ENCODE assay signal across 22 cellular contexts in the genomic region with DNA sequence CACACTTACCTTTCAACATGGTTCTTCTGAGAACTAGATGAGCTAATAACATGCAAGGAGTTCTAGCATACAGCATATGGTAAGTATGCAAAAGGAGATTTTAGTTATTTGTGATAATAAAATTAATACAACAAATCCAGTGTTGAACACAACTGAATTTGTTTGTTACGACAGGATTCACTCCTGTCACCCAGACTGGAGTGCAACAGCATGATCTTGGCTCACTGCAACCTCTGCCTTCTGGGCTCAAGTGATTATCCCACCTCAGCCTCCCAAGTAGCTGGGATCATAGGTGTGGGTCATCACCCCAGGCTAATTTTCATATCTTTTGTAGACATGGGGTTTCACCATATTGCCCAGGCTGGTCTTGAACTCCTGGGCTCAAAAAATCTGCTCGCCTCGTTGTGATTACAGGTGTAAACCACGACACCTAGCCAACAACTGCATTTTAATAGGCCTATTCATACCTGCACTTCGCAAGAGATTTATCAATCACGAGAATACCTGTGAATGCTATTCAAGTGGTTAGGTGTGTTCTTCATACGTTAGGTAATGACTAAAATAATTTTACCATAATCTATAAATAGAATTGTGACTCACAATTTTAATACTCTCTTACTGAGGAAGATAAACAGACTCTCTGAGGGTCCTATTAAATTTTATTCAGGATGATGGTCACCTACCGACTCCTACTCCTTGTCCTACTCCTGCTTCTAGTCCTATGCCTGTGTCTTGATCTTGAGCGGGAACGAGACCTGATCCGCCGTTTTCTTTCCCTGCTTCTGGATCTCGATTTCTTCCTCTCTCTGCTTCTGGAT. TPM values are rescaled to one million over a fixed set of nuclear protein-coding genes. Genes with fewer than 3 reads are reported as not detected.
DNase-seq lines count a peak whose midpoint lies in the region; ATAC-seq, FAIRE-seq and TF ChIP-seq lines count a peak whose summit lies in the region.
"Had no signal": no experiment of that assay in that cellular context is flagged by ENCODE, and none has a peak within 500 bp of the region (broad histone marks: within the 10 kb centered on the region; RNA-seq: fewer than 3 reads in every experiment).

No MANE protein-coding gene starts in this region.

- H3K79me2 ChIP-seq in H9 (ENCODE audit: insufficient read depth, low read length) (peaks cover under 1% of the 10 kb centered on the region; the same call in 1 of the 2 replicates), K562 (ENCODE audit: control insufficient read depth, insufficient read depth, low read length) (peaks cover 77% of the 10 kb centered on the region)

- H2BK20ac ChIP-seq in H9 (ENCODE audit: low read depth, low read length, poor library complexity, severe bottlenecking) = no peak overlapping the region

- peaks cover 33% of the 10 kb centered on the region for H3K4me1 Mint-ChIP-seq in activated T-cell treated with anti-CD3 and anti-CD28 coated beads, Interleukin-2, amount 50 U/mL, for 4 hours (ENCODE audit: low read depth)
- H3K4me1 Mint-ChIP-seq in H9 (no peaks in the 10 kb centered on the region), osteocyte (ENCODE audit: unreplicated experiment) (peaks cover 37% of the 10 kb centered on the region)

- H3K27ac ChIP-seq in H9 (ENCODE audit: insufficient read length, low read depth, low read length) (no peak overlapping the region), K562 (ENCODE audit: extremely low read depth, low read depth, low read length) (no peak overlapping the region)
- H3K27ac ChIP-seq: esophagus muscularis mucosa, sigmoid colon, tibial nerve had no signal

- no peak overlapping the region for H2BK12ac ChIP-seq in H9 (ENCODE audit: insufficient read length, low read depth, low read length)

- CTCF ChIA-PET in K562 (lab: Yijun Ruan, JAX; ENCODE audit: low intra/inter-chr PET ratio) = no interaction called here

- H2AFZ ChIP-seq in H9 (ENCODE audit: low read length) (no peak overlapping the region), K562 (ENCODE audit: low read depth, low read length) (no peak overlapping the region)

- peaks cover 59% of the 10 kb centered on the region for H3K36me3 Mint-ChIP-seq in activated T-cell treated with anti-CD3 and anti-CD28 coated beads, Interleukin-2, amount 50 U/mL, for 4 hours (ENCODE audit: insufficient read depth)
- H3K36me3 Mint-ChIP-seq in H9 (ENCODE audit: insufficient read depth in 1 of 3, low read depth in 3 of 3) (peaks cover 75 to 95% (median 94%) of the 10 kb centered on the region in 3 experiments), osteocyte (ENCODE audit: unreplicated experiment) (peaks cover 70% of the 10 kb centered on the region)

- H3K27me3 ChIP-seq in H9 (ENCODE audit: insufficient read depth, low read length) (no peaks in the 10 kb centered on the region), K562 (ENCODE audit: control insufficient read depth in 2 of 2, insufficient read depth in 2 of 2, low read length in 2 of 2) (no peaks in the 10 kb centered on the region)
- H3K27me3 ChIP-seq: esophagus muscularis mucosa, sigmoid colon, tibial nerve had no signal

- H4K91ac ChIP-seq in H9 (ENCODE audit: insufficient read length, low read depth, low read length) = no peak overlapping the region

- TF ChIP-seq RAD21 in K562 (CRISPR knock-in tag; conservative IDR thresholded peaks at IDR 0.05 in 1 of 2, IDR thresholded peaks at IDR 0.05 in 1 of 2) = no peak

- H3K27me3 Mint-ChIP-seq in activated T-cell treated with anti-CD3 and anti-CD28 coated beads, Interleukin-2, amount 50 U/mL, for 4 hours (ENCODE audit: low read depth) = no peaks in the 10 kb centered on the region
- H3K27me3 Mint-ChIP-seq in H9 (ENCODE audit: low read depth) (no peaks in the 10 kb centered on the region; the same call in 1 of the 2 replicates), osteocyte (ENCODE audit: unreplicated experiment) (no peaks in the 10 kb centered on the region)
- H3K27me3 Mint-ChIP-seq: CD4-positive, alpha-beta memory T cell had no signal

- H3K9me3 ChIP-seq in H9 (ENCODE audit: control insufficient read depth, low read depth, low read length) (no peaks in the 10 kb centered on the region), K562 (replicated peaks; ENCODE audit: control insufficient read depth, insufficient read depth, low read depth, low read length) (no peaks in the 10 kb centered on the region)
- H3K9me3 ChIP-seq: esophagus muscularis mucosa, sigmoid colon, tibial nerve had no signal

- BruUV-seq in K562 (replicated peaks; lab: Mats Ljungman, UMichigan) = no TSS peak

- H3K79me1 ChIP-seq in H9 (ENCODE audit: insufficient read depth, low read depth, low read length, poor library complexity, severe bottlenecking) = peaks cover 6% of the 10 kb centered on the region

- no CpG with 5 or more reads among the region's 13 CpGs for WGBS in H9 (ENCODE audit: extremely low coverage, insufficient read length, low lambda C conversion rate)
- 95% methylated on average over 13 of the region's 13 CpGs for WGBS in K562 (ENCODE audit: insufficient coverage, low coverage, missing lambda C conversion rate)

- no peak overlapping the region for H3K4me2 ChIP-seq in H9 (ENCODE audit: insufficient read depth, insufficient read length, low read length)
- H3K4me2 ChIP-seq in K562 (ENCODE audit: insufficient read depth, low read length) = no peak overlapping the region

- H2BK120ac ChIP-seq in H9 (ENCODE audit: low read depth, low read length, poor library complexity, severe bottlenecking) = no peak overlapping the region

- no peak overlapping the region for H3K23ac ChIP-seq in H9 (ENCODE audit: insufficient read length, low read depth, low read length)

- H3K4ac ChIP-seq in H9 (ENCODE audit: low read depth, low read length) = no peak overlapping the region

- H3K4me3 Mint-ChIP-seq in activated T-cell treated with anti-CD3 and anti-CD28 coated beads, Interleukin-2, amount 50 U/mL, for 4 hours = peak overlapping the region; percentile 35
- no peak overlapping the region for H3K4me3 Mint-ChIP-seq in H9
- no peak overlapping the region for H3K4me3 Mint-ChIP-seq in osteocyte (ENCODE audit: unreplicated experiment)
- H3K4me3 Mint-ChIP-seq: CD4-positive, alpha-beta memory T cell; nephron had no signal

- no peak for TF ChIP-seq CTCF in H9 (conservative IDR thresholded peaks at IDR 0.05)
- TF ChIP-seq CTCF in K562 (IDR thresholded peaks at IDR 0.05 in 2 of 3, conservative IDR thresholded peaks at IDR 0.05 in 1 of 3; ENCODE audit: insufficient read depth in 2 of 3, low read depth in 1 of 3, low read length in 3 of 3) = no peak
- no peak for TF ChIP-seq CTCF in osteocyte (IDR thresholded peaks at IDR 0.05)

- H2BK15ac ChIP-seq in H9 (ENCODE audit: low read depth, low read length) = no peak overlapping the region

- H3K14ac ChIP-seq in H9 (ENCODE audit: insufficient read depth, low read length) = no peak overlapping the region

- peak in 1 of 2 donors; percentile 15 for ATAC-seq in activated T-cell treated with anti-CD3 and anti-CD28 coated beads, Interleukin-2, amount 50 U/mL, for 4 hours
- ATAC-seq in K562 = no peak
- ATAC-seq: PC-3 had no signal

- H4K8ac ChIP-seq in H9 (replicated peaks; ENCODE audit: insufficient read length, low read depth, low read length) = no peak overlapping the region

- H4K20me1 ChIP-seq in H9 (ENCODE audit: control insufficient read depth, insufficient read depth, insufficient read length) = no peaks in the 10 kb centered on the region
- H4K20me1 ChIP-seq in K562 (replicated peaks; ENCODE audit: control insufficient read depth, insufficient read depth, low read length) = peaks cover 7% of the 10 kb centered on the region; the same call in 1 of the 2 replicates

- no peaks in the 10 kb centered on the region for H3K23me2 ChIP-seq in H9 (ENCODE audit: insufficient read length, low read depth, low read length, poor library complexity, severe bottlenecking)

- no peak overlapping the region for H3K56ac ChIP-seq in H9 (ENCODE audit: insufficient read length, low read depth, low read length)

- TF ChIP-seq EP300 in K562 (IDR thresholded peaks at IDR 0.05; ENCODE audit: low read length) = no peak

- peaks cover 96% of the 10 kb centered on the region for H3K36me3 ChIP-seq in K562 (ENCODE audit: control insufficient read depth, insufficient read depth, low read length)

- H3K27ac Mint-ChIP-seq in H9 = peak overlapping the region in 2 of 3 experiments; percentile 46 to 69; a peak in 2 of 7 replicates
- H3K27ac Mint-ChIP-seq in osteocyte (ENCODE audit: unreplicated experiment) = peak overlapping the region; percentile 66
- H3K27ac Mint-ChIP-seq: nephron had no signal

- no peak overlapping the region for H3K18ac ChIP-seq in H9 (ENCODE audit: insufficient read length, low read depth, low read length)

- H2BK5ac ChIP-seq in H9 (ENCODE audit: insufficient read length, low read length) = no peak overlapping the region

- H4K5ac ChIP-seq in H9 (ENCODE audit: insufficient read length, low read depth, low read length) = no peak overlapping the region

- no peak for DNase-seq in activated T-cell treated with anti-CD3 and anti-CD28 coated beads, Interleukin-2, amount 50 U/mL, for 4 hours
- no peak for DNase-seq in activated T-cell treated with anti-CD3 and anti-CD28 coated beads, Interleukin-2, amount 50 U/mL, for 48 hours
- DNase-seq in H9 (no peak), K562 (ENCODE audit: extremely low read depth in 1 of 4, low spot score in 3 of 4) (no peak), osteocyte (ENCODE audit: extremely low spot score, unreplicated experiment) (no peak), LoVo (ENCODE audit: low spot score) (no peak), NCI-H524 (lab: John Stamatoyannopoulos, UW) (no peak), COLO668 (lab: John Stamatoyannopoulos, UW; ENCODE audit: unreplicated experiment) (no peak)
- DNase-seq: activated effector memory CD4-positive, alpha-beta T cell treated with anti-CD3 and anti-CD28 coated beads, Interleukin-2, amount 50 U/mL, for 16 hours; anterior cingulate cortex; CD4-positive, alpha-beta memory T cell; DMS79 treated with DMSO at 0.1 percent for 48 hours; H7; kidney glomerular epithelial cell; mesendoderm; NCI-H1930; NCI-H226; PC-3; sigmoid colon had no signal

- FAIRE-seq in K562 (lab: Jason Lieb, UNC) = no peak

- intact Hi-C loops in K562 (cut with micrococcal nuclease) = loop anchor here (1.0 kb wide), 1 partner anchor 9 kb away; no protein-coding TSS in a partner anchor

- H3K9me3 Mint-ChIP-seq in activated T-cell treated with anti-CD3 and anti-CD28 coated beads, Interleukin-2, amount 50 U/mL, for 4 hours = no peaks in the 10 kb centered on the region
- no peaks in the 10 kb centered on the region for H3K9me3 Mint-ChIP-seq in H9
- H3K9me3 Mint-ChIP-seq in osteocyte (ENCODE audit: unreplicated experiment) = no peaks in the 10 kb centered on the region
- H3K9me3 Mint-ChIP-seq: CD4-positive, alpha-beta memory T cell; nephron had no signal

- H3T11ph ChIP-seq in H9 (ENCODE audit: low read length) = no peak overlapping the region

- H3K4me1 ChIP-seq in H9 (ENCODE audit: insufficient read depth, low read length) (no peaks in the 10 kb centered on the region), K562 (replicated peaks in 1 of 2; ENCODE audit: control insufficient read depth in 2 of 2, insufficient read depth in 2 of 2, low read length in 2 of 2) (no peaks in the 10 kb centered on the region; a peak in 1 of 5 replicates)

- POLR2A ChIA-PET in K562 (lab: Yijun Ruan, JAX) = interaction anchor here (1.4 to 1.6 kb wide), 5 partner anchors 8 to 16 kb away, joined by 5 to 11 read pairs (median 7); partner anchors contain the start of genes KNTC1, RSRC2 and ZCCHC8

- no peaks in the 10 kb centered on the region for H3K9me1 ChIP-seq in K562 (ENCODE audit: control insufficient read depth, insufficient read depth, low read length)

- no peak for TF ChIP-seq POLR2A in K562 (conservative IDR thresholded peaks at IDR 0.05)

- H3K4me3 ChIP-seq in K562 = no peak overlapping the region
- H3K4me3 ChIP-seq: esophagus muscularis mucosa, sigmoid colon, tibial nerve had no signal

- no peak overlapping the region for H2AK5ac ChIP-seq in H9 (ENCODE audit: insufficient read length, low read length)

- H3K9ac ChIP-seq in H9 (ENCODE audit: extremely low read depth, insufficient read length, low read length) = no peak overlapping the region
- H3K9ac ChIP-seq in K562 (ENCODE audit: insufficient read depth in 1 of 2, low read depth in 2 of 2, low read length in 2 of 2) = no peak overlapping the region

- in situ Hi-C loops in K562 (cut with MboI) = no loop called here

RNA-seq across cellular contexts. Expression of gene RSRC2, which starts 10.0 kb away (rescaled TPM):
- total RNA-seq in activated T-cell treated with anti-CD3 and anti-CD28 coated beads, Interleukin-2, amount 50 U/mL, for 4 hours = 10 to 100 TPM; 84.7 to 97.3 (median 90.7) TPM
- total RNA-seq in H9 (2021) = 64.9 and 66.2 TPM in 2 replicates
- 98.7 and 318 TPM in 2 replicates for total RNA-seq in K562 (2011; cell fraction: chromatin; rRNA removed; ENCODE audit: low replicate concordance)
- total RNA-seq in K562 (2011; cell fraction: nucleolus; rRNA removed) = 46.5 and 58.4 TPM in 2 replicates
- 128 and 216 TPM in 2 replicates for total RNA-seq in K562 (2011; cell fraction: nucleoplasm; rRNA removed)
- 65.9 and 83.6 TPM in 2 replicates for total RNA-seq in K562 (2014; rRNA removed)
- total RNA-seq in K562 (2014; rRNA removed; fragmentation: Illumina TruSeq; extraction: Trizol) = 112 and 125 TPM in 2 replicates
- 109 and 120 TPM in 2 replicates for total RNA-seq in K562 (2015; rRNA removed; fragmentation: Illumina TruSeq; extraction: Trizol)
- total RNA-seq in K562 (2021) = 55.5 and 56.9 TPM in 2 replicates
- 66.6 and 70.1 TPM in 2 replicates for polyA plus RNA-seq in K562 (2011; rRNA removed)
- polyA plus RNA-seq in K562 (2011; cell fraction: cytosol; rRNA removed) = 4.7 and 14.5 TPM in 2 replicates
- polyA plus RNA-seq in K562 (2011; cell fraction: nucleus; rRNA removed) = 82.9 and 129 TPM in 2 replicates
- 44.7 and 51.8 TPM in 2 replicates for polyA plus RNA-seq in K562 (2012)
- polyA plus RNA-seq in K562 (2014; fragmentation: Illumina TruSeq; extraction: Trizol) = 87.5 and 123 TPM in 2 replicates
- 10 to 100 TPM; 52.6 to 72.3 TPM for polyA plus RNA-seq in K562 (2014; fragmentation: Nextera tagmentation; extraction: Ambion mirVana)
- 65.0 and 80.3 TPM in 2 replicates for polyA plus RNA-seq in K562 (2014; rRNA removed)
- polyA minus RNA-seq in K562 (2011; rRNA and poly(A)+ RNA removed) = 55.6 and 64.7 TPM in 2 replicates
- polyA minus RNA-seq in K562 (2011; cell fraction: cytosol; rRNA and poly(A)+ RNA removed) = 13.8 and 20.4 TPM in 2 replicates
- polyA minus RNA-seq in K562 (2011; cell fraction: nucleus; rRNA and poly(A)+ RNA removed) = 44.2 and 98.2 TPM in 2 replicates
- 64.9 and 67.9 TPM in 2 replicates for total RNA-seq in osteocyte

RNA-seq across cellular contexts. Expression of gene KNTC1, which starts 10.3 kb away (rescaled TPM):
- total RNA-seq in activated T-cell treated with anti-CD3 and anti-CD28 coated beads, Interleukin-2, amount 50 U/mL, for 4 hours = 10 to 100 TPM; 54.7 to 62.7 (median 57.8) TPM
- total RNA-seq in H9 (2021) (66.8 and 71.3 TPM in 2 replicates), K562 (2014; rRNA removed) (62.7 and 69.9 TPM in 2 replicates), K562 (2014; rRNA removed; fragmentation: Illumina TruSeq; extraction: Trizol) (134 and 135 TPM in 2 replicates), K562 (2015; rRNA removed; fragmentation: Illumina TruSeq; extraction: Trizol) (110 and 120 TPM in 2 replicates), K562 (2021) (82.3 and 83.1 TPM in 2 replicates), osteocyte (14.1 and 18.5 TPM in 2 replicates)
- total RNA-seq in K562 (2011; cell fraction: chromatin; rRNA removed; ENCODE audit: low replicate concordance) = 430 and 898 TPM in 2 replicates
- 165 and 228 TPM in 2 replicates for total RNA-seq in K562 (2011; cell fraction: nucleolus; rRNA removed)
- 371 and 438 TPM in 2 replicates for total RNA-seq in K562 (2011; cell fraction: nucleoplasm; rRNA removed)
- polyA plus RNA-seq in K562 (2011; rRNA removed) (130 and 146 TPM in 2 replicates), K562 (2014; fragmentation: Illumina TruSeq; extraction: Trizol) (74.1 and 99.6 TPM in 2 replicates), K562 (2014; fragmentation: Nextera tagmentation; extraction: Ambion mirVana) (10 to 100 TPM; 38.9 to 57.8 TPM), K562 (2014; rRNA removed) (102 and 103 TPM in 2 replicates)
- polyA plus RNA-seq in K562 (2011; cell fraction: cytosol; rRNA removed) = 26.7 and 41.9 TPM in 2 replicates
- polyA plus RNA-seq in K562 (2011; cell fraction: nucleus; rRNA removed) = 353 and 375 TPM in 2 replicates
- polyA plus RNA-seq in K562 (2012) = 55.8 and 85.6 TPM in 2 replicates
- polyA minus RNA-seq in K562 (2011; rRNA and poly(A)+ RNA removed) = 198 and 218 TPM in 2 replicates
- polyA minus RNA-seq in K562 (2011; cell fraction: cytosol; rRNA and poly(A)+ RNA removed) = 42.0 and 54.2 TPM in 2 replicates
- 158 and 332 TPM in 2 replicates for polyA minus RNA-seq in K562 (2011; cell fraction: nucleus; rRNA and poly(A)+ RNA removed)

RNA-seq across cellular contexts. Expression of gene ZCCHC8, which starts 16.0 kb away (rescaled TPM):
- 10 to 100 TPM; 27.2 to 33.5 (median 29.7) TPM for total RNA-seq in activated T-cell treated with anti-CD3 and anti-CD28 coated beads, Interleukin-2, amount 50 U/mL, for 4 hours
- total RNA-seq in H9 (2021) = 37.3 and 37.4 TPM in 2 replicates
- 46.3 and 139 TPM in 2 replicates for total RNA-seq in K562 (2011; cell fraction: chromatin; rRNA removed; ENCODE audit: low replicate concordance)
- total RNA-seq in K562 (2011; cell fraction: nucleolus; rRNA removed) = 22.3 and 27.9 TPM in 2 replicates
- 46.5 and 73.4 TPM in 2 replicates for total RNA-seq in K562 (2011; cell fraction: nucleoplasm; rRNA removed)
- total RNA-seq in K562 (2014; rRNA removed) = 25.3 and 27.7 TPM in 2 replicates
- total RNA-seq in K562 (2014; rRNA removed; fragmentation: Illumina TruSeq; extraction: Trizol) = 41.1 and 50.2 TPM in 2 replicates
- 32.5 and 36.5 TPM in 2 replicates for total RNA-seq in K562 (2015; rRNA removed; fragmentation: Illumina TruSeq; extraction: Trizol)
- 34.1 and 36.0 TPM in 2 replicates for total RNA-seq in K562 (2021)
- 28.9 and 32.0 TPM in 2 replicates for polyA plus RNA-seq in K562 (2011; rRNA removed)
- 15.4 and 21.2 TPM in 2 replicates for polyA plus RNA-seq in K562 (2011; cell fraction: cytosol; rRNA removed)
- 40.8 and 51.1 TPM in 2 replicates for polyA plus RNA-seq in K562 (2011; cell fraction: nucleus; rRNA removed)
- 21.2 and 36.6 TPM in 2 replicates for polyA plus RNA-seq in K562 (2012)
- 41.3 and 50.9 TPM in 2 replicates for polyA plus RNA-seq in K562 (2014; fragmentation: Illumina TruSeq; extraction: Trizol)
- polyA plus RNA-seq in K562 (2014; fragmentation: Nextera tagmentation; extraction: Ambion mirVana) = 10 to 100 TPM; 14.8 to 20.7 TPM
- polyA plus RNA-seq in K562 (2014; rRNA removed) = 34.8 and 37.9 TPM in 2 replicates
- polyA minus RNA-seq in K562 (2011; rRNA and poly(A)+ RNA removed) = 27.6 and 29.6 TPM in 2 replicates
- polyA minus RNA-seq in K562 (2011; cell fraction: cytosol; rRNA and poly(A)+ RNA removed) = 13.9 and 15.6 TPM in 2 replicates
- 15.1 and 30.9 TPM in 2 replicates for polyA minus RNA-seq in K562 (2011; cell fraction: nucleus; rRNA and poly(A)+ RNA removed)
- 27.6 and 28.0 TPM in 2 replicates for total RNA-seq in osteocyte
